8 cellular contexts compared by ENCODE assay signal in genomic region chr11:114075891-114076441, GRCh38. TPM values are rescaled to one million over a fixed set of nuclear protein-coding genes. Genes with fewer than 3 reads are reported as not detected.
A peak's percentile ranks its signal among the peaks of the same experiment; 100 is the strongest.
DNase-seq lines count a peak whose midpoint lies in the region; ATAC-seq, FAIRE-seq and TF ChIP-seq lines count a peak whose summit lies in the region.

No MANE protein-coding gene starts in this region.

- DNase-seq in activated CD4-positive, alpha-beta T cell treated with anti-CD3 and anti-CD28 coated beads for 24 hours (ENCODE audit: low read depth in 2 of 2), result peak; percentile 19 to 27
- no peak for DNase-seq in activated CD4-positive, alpha-beta T cell treated with anti-CD3 and anti-CD28 coated beads for 1 hour
- DNase-seq in SK-N-SH (peak; percentile 72), cardiac fibroblast (ENCODE audit: low read depth in 2 of 2) (peak; percentile 84 to 89), medulla oblongata (ENCODE audit: extremely low spot score) (peak; percentile 64), urothelium cell line (ENCODE audit: low spot score) (peak; percentile 71), GOT3 (lab: John Stamatoyannopoulos, UW) (no peak)

- peak overlapping the region; percentile 13 to 18; a peak in 2 of 4 replicates for H3K4me3 ChIP-seq in SK-N-SH (ENCODE audit: low read depth in 2 of 2, low read length in 1 of 2)
- no peak overlapping the region for H3K4me3 ChIP-seq in cardiac fibroblast (replicated peaks in 1 of 2; ENCODE audit: low read depth in 2 of 2, low read length in 2 of 2)

- H3K27me3 ChIP-seq in SK-N-SH (ENCODE audit: insufficient read depth), result peaks cover 57% of the 10 kb centered on the region

- TF ChIP-seq CTCF in SK-N-SH (IDR thresholded peaks at IDR 0.05) (peak; percentile 69), cardiac fibroblast (IDR thresholded peaks at IDR 0.05; ENCODE audit: low read depth, low read length) (peak; percentile 85)

- WGBS in SK-N-SH (ENCODE audit: low lambda C conversion rate), result 7% methylated on average over 18 of the region's 18 CpGs

- no peaks in the 10 kb centered on the region for H3F3A ChIP-seq in SK-N-SH (replicated peaks; ENCODE audit: insufficient read depth)

- H3K9me3 ChIP-seq in SK-N-SH, result no peaks in the 10 kb centered on the region

- peak; percentile 32 for TF ChIP-seq RAD21 in SK-N-SH (IDR thresholded peaks at IDR 0.05; ENCODE audit: low read length)

- POLR2A ChIA-PET in SK-N-SH (lab: Yijun Ruan, JAX), result no interaction called here

- no peak overlapping the region for H3K9ac ChIP-seq in SK-N-SH

- peaks cover 24 to 27% of the 10 kb centered on the region in 2 experiments; a peak in 3 of 4 replicates for H3K4me1 ChIP-seq in SK-N-SH (ENCODE audit: control insufficient read depth in 1 of 2, insufficient read depth in 2 of 2, low read depth in 1 of 2, low read length in 1 of 2)

- peak; percentile 80 for FAIRE-seq in urothelium cell line (lab: Jason Lieb, UNC)

- no peak overlapping the region for H2AFZ ChIP-seq in SK-N-SH (ENCODE audit: low read depth)

- peak overlapping the region; percentile 66; the same call in 1 of the 2 replicates for H3K4me2 ChIP-seq in SK-N-SH

- H4K20me1 ChIP-seq in SK-N-SH (ENCODE audit: insufficient read depth), result no peaks in the 10 kb centered on the region

- H3K79me2 ChIP-seq in SK-N-SH (ENCODE audit: insufficient read depth), result no peaks in the 10 kb centered on the region

- H3K36me3 ChIP-seq in SK-N-SH (replicated peaks in 1 of 2; ENCODE audit: control insufficient read depth in 1 of 2, insufficient read depth in 2 of 2, low read length in 1 of 2), result no peaks in the 10 kb centered on the region

- H3K27ac ChIP-seq in SK-N-SH (ENCODE audit: low read depth in 2 of 2, low read length in 1 of 2), result no peak overlapping the region

- TF ChIP-seq EP300 in SK-N-SH (IDR thresholded peaks at IDR 0.05; ENCODE audit: borderline replicate concordance in 1 of 2, low read depth in 1 of 2, low read length in 1 of 2), result no peak

- CTCF ChIA-PET in SK-N-SH (lab: Yijun Ruan, JAX), result interaction anchor here (0.7 to 1.2 kb wide), 12 partner anchors 21 to 122 kb away, joined by 3 to 4 read pairs (median 3); no protein-coding TSS in a partner anchor

- no peak for ATAC-seq in HG02840 (IDR thresholded peaks at IDR 0.05; ENCODE audit: low FRiP score, unreplicated experiment)

- H3K9me2 ChIP-seq in SK-N-SH, result no peaks in the 10 kb centered on the region

TF ChIP-seq in SK-N-SH, 30 proteins besides CTCF, POLR2A, EP300 and RAD21:
- TF ChIP-seq GATA2 (CRISPR knock-in tag; IDR thresholded peaks at IDR 0.05), result no peak
- no peak for TF ChIP-seq NRF1 (IDR thresholded peaks at IDR 0.05; ENCODE audit: low read depth, low read length)
- 0 out of 2 replicates have a peak, but pooled peaks have one; percentile 44 for TF ChIP-seq EZH2phosphoT487 (IDR thresholded peaks at IDR 0.05; ENCODE audit: borderline replicate concordance, low read depth)
- TF ChIP-seq TAF1 (IDR thresholded peaks at IDR 0.05; ENCODE audit: borderline replicate concordance, low read depth, low read length), result no peak
- no peak for TF ChIP-seq ZBTB33 (IDR thresholded peaks at IDR 0.05; ENCODE audit: borderline replicate concordance, low read depth)
- TF ChIP-seq MAX (IDR thresholded peaks at IDR 0.05; ENCODE audit: low read depth), result 0 out of 2 replicates have a peak, but pooled peaks have one; percentile 31
- no peak for TF ChIP-seq SMC3 (IDR thresholded peaks at IDR 0.05; ENCODE audit: low read depth, low read length)
- TF ChIP-seq FOXJ3 (CRISPR knock-in tag; IDR thresholded peaks at IDR 0.05), result no peak
- no peak for TF ChIP-seq RCOR1 (IDR thresholded peaks at IDR 0.05; ENCODE audit: low read length)
- TF ChIP-seq RXRA (IDR thresholded peaks at IDR 0.05; ENCODE audit: borderline replicate concordance, low read depth), result no peak
- TF ChIP-seq MEF2A (IDR thresholded peaks at IDR 0.05; ENCODE audit: borderline replicate concordance, low read depth), result no peak
- no peak for TF ChIP-seq NFIC (IDR thresholded peaks at IDR 0.05; ENCODE audit: borderline replicate concordance)

RNA-seq across cellular contexts. Expression of gene ZBTB16, which starts 16.5 kb away (rescaled TPM):
- not detected in 2 replicates for polyA plus RNA-seq in SK-N-SH (2012; rRNA removed)
- polyA plus RNA-seq in SK-N-SH (2012; cell fraction: cytosol; rRNA removed), result not detected in 2 replicates
- polyA plus RNA-seq in SK-N-SH (2012; cell fraction: nucleus; rRNA removed), result not detected in 2 replicates

Comparison
In these comparisons a context has a peak if more than half of its experiments do, and no peak if none do; other contexts are left out.
1. DNase-seq: peak in activated CD4-positive, alpha-beta T cell treated with anti-CD3 and anti-CD28 coated beads for 24 hours (2 of 2), SK-N-SH (single experiment), cardiac fibroblast (2 of 2), medulla oblongata (single experiment) and urothelium cell line (single experiment); none in activated CD4-positive, alpha-beta T cell treated with anti-CD3 and anti-CD28 coated beads for 1 hour (single experiment) and GOT3 (single experiment).
2. H3K4me3 ChIP-seq: peak in SK-N-SH (2 of 2); none in cardiac fibroblast (0 of 2).